Comparison of ENCODE assay signal across 18 cellular contexts in genomic region chr16:74909665-74910064, GRCh38.
"Had no signal": no experiment of that assay in that cellular context is flagged by ENCODE, and none has a peak within 500 bp of the region (broad histone marks: within the 10 kb centered on the region; RNA-seq: fewer than 3 reads in every experiment).

No MANE protein-coding gene starts in this region.

- H3K4me3 ChIP-seq: cardiac muscle cell, lung, right atrium auricular region, skin epidermis, upper lobe of left lung had no signal

- H3K27me3 ChIP-seq: cardiac muscle cell, right atrium auricular region, upper lobe of left lung had no signal

- ATAC-seq: left lobe of liver, T-cell had no signal

- H3K4me1 ChIP-seq: right atrium auricular region, upper lobe of left lung had no signal

- H3K27ac Mint-ChIP-seq: activated naive CD8-positive, alpha-beta T cell; dendritic cell treated with granulocyte-macrophage colony-stimulating factor and Interleukin-4, amounts not matched to agents 40 ng/mL and 50 ng/mL, for 4 days; mesothelial cell of epicardium; nephron; stimulated activated naive CD8-positive, alpha-beta T cell treated with anti-CD3 and anti-CD28 coated beads, Interleukin-15, Interleukin-2, amounts not matched to agents 100 ng/mL and 50 ng/mL, for 24 hours; T-cell had no signal

- H3K27ac ChIP-seq: cardiac muscle cell, right atrium auricular region, skin epidermis, upper lobe of left lung had no signal

- H3K27me3 Mint-ChIP-seq: activated naive CD8-positive, alpha-beta T cell; dendritic cell treated with granulocyte-macrophage colony-stimulating factor and Interleukin-4, amounts not matched to agents 40 ng/mL and 50 ng/mL, for 4 days; stimulated activated naive CD8-positive, alpha-beta T cell treated with anti-CD3 and anti-CD28 coated beads, Interleukin-15, Interleukin-2, amounts not matched to agents 100 ng/mL and 50 ng/mL, for 24 hours; T-cell had no signal

- DNase-seq: activated CD4-positive, alpha-beta T cell treated with anti-CD3 and anti-CD28 coated beads, Interleukin-2, amount 50 U/mL, for 4 hours; activated gamma-delta T cell treated with Interleukin-2 at 50 U/mL for 16 hours; amniotic stem cell; effector memory CD4-positive, alpha-beta T cell; hypothalamus; nucleus accumbens; T-cell had no signal

- H3K4me3 Mint-ChIP-seq: activated naive CD8-positive, alpha-beta T cell; dendritic cell treated with granulocyte-macrophage colony-stimulating factor and Interleukin-4, amounts not matched to agents 40 ng/mL and 50 ng/mL, for 4 days; mesothelial cell of epicardium; nephron; stimulated activated naive CD8-positive, alpha-beta T cell treated with anti-CD3 and anti-CD28 coated beads, Interleukin-15, Interleukin-2, amounts not matched to agents 100 ng/mL and 50 ng/mL, for 24 hours; T-cell had no signal

- H3K4me1 Mint-ChIP-seq: mesothelial cell of epicardium, nephron, T-cell had no signal
